In genomic region chr2:236843604-236844003, GRCh38 we compare ENCODE assay signal across 18 cellular contexts.
"Had no signal": no experiment of that assay in that cellular context is flagged by ENCODE, and none has a peak within 500 bp of the region (broad histone marks: within the 10 kb centered on the region; RNA-seq: fewer than 3 reads in every experiment).

No MANE protein-coding gene starts in this region.

- H3K27ac ChIP-seq: esophagus squamous epithelium, gastroesophageal sphincter, left lung, lower lobe of right lung, right atrium auricular region, stomach, transverse colon had no signal

- H3K27me3 ChIP-seq: esophagus squamous epithelium, gastroesophageal sphincter, left lung, right atrium auricular region, stomach, transverse colon had no signal

- H3K27ac Mint-ChIP-seq: immature natural killer cell, memory B cell, naive B cell, nephron progenitor cell had no signal

- H3K4me3 Mint-ChIP-seq: immature natural killer cell, memory B cell, naive B cell, nephron progenitor cell had no signal

- H3K4me3 ChIP-seq: esophagus squamous epithelium, gastroesophageal sphincter, left lung, lower lobe of right lung, right atrium auricular region, stomach, thoracic aorta, transverse colon had no signal

- H3K36me3 Mint-ChIP-seq: immature natural killer cell, memory B cell, naive B cell had no signal

- H3K9me3 Mint-ChIP-seq: memory B cell had no signal

- DNase-seq: dermis blood vessel endothelial cell; esophagus squamous epithelium; foreskin fibroblast; immature natural killer cell; left lung; lower lobe of right lung; naive B cell; nephron progenitor cell; posterior cingulate gyrus; small intestine; stimulated activated CD4-positive, alpha-beta T cell treated with anti-CD3 and anti-CD28 coated beads, Interleukin-12 subunit alpha, Interleukin-12 subunit beta, amount 100 ng/mL, for 4 hours; stimulated activated naive CD4-positive, alpha-beta T cell; stomach; transverse colon had no signal

- ATAC-seq: gastroesophageal sphincter, left lung, lower lobe of right lung had no signal

- H3K4me1 ChIP-seq: left lung, lower lobe of right lung, transverse colon had no signal

- H3K4me1 Mint-ChIP-seq: immature natural killer cell, memory B cell, naive B cell had no signal

- H3K9me3 ChIP-seq: esophagus squamous epithelium, gastroesophageal sphincter, left lung, right atrium auricular region, stomach, thoracic aorta, transverse colon had no signal

- H3K36me3 ChIP-seq: esophagus squamous epithelium, gastroesophageal sphincter, left lung, lower lobe of right lung, right atrium auricular region, stomach, thoracic aorta, transverse colon had no signal
